In genomic region chr4:10456270-10457254, GRCh38 we compare ENCODE assay signal across 8 cellular contexts. TPM values are rescaled to one million over a fixed set of nuclear protein-coding genes. Genes with fewer than 3 reads are reported as not detected.
A peak's percentile ranks its signal among the peaks of the same experiment; 100 is the strongest.
DNase-seq lines count a peak whose midpoint lies in the region; ATAC-seq, FAIRE-seq and TF ChIP-seq lines count a peak whose summit lies in the region.

No MANE protein-coding gene starts in this region.

- no peaks in the 10 kb centered on the region for H3K9me3 ChIP-seq in OCI-LY1 (ENCODE audit: low read length)
- no peaks in the 10 kb centered on the region for H3K9me3 ChIP-seq in pancreas

- DNase-seq in DMS79 treated with DMSO at 0.1 percent for 48 hours (lab: John Stamatoyannopoulos, UW) (peak; percentile 5), DMS79 (lab: John Stamatoyannopoulos, UW) (no peak), foreskin keratinocyte (peak in 1 of 2 donors; percentile 39), pancreas (peak in 5 of 6 donors; percentile 17 to 65 (median 41)), NCI-H128 (lab: John Stamatoyannopoulos, UW; ENCODE audit: unreplicated experiment) (no peak)
- DNase-seq in activated effector memory CD4-positive, alpha-beta T cell treated with anti-CD3 and anti-CD28 coated beads, Interleukin-2, amount 50 U/mL, for 16 hours, result peak; percentile 85

- peak overlapping the region; percentile 75 for H3K9ac ChIP-seq in OCI-LY1 (ENCODE audit: low read length)

- peak overlapping the region; percentile 82 for H3K4me3 ChIP-seq in OCI-LY1 (ENCODE audit: low read depth, low read length, poor library complexity, severe bottlenecking)
- H3K4me3 ChIP-seq in pancreas, result peak overlapping the region; percentile 31 to 51 (median 40)

- H3F3A ChIP-seq in OCI-LY1 (ENCODE audit: insufficient read depth, low read length), result no peaks in the 10 kb centered on the region

- H3K4me1 ChIP-seq in OCI-LY1 (ENCODE audit: insufficient read depth, low read length, severe bottlenecking) (peaks cover 23% of the 10 kb centered on the region), foreskin keratinocyte (peaks cover 6% of the 10 kb centered on the region), pancreas (no peaks in the 10 kb centered on the region)

- no peak for FAIRE-seq in pancreas (lab: Jason Lieb, UNC)

- H3K27me3 ChIP-seq in OCI-LY1 (ENCODE audit: insufficient read depth, low read length) (no peaks in the 10 kb centered on the region), foreskin keratinocyte (peaks cover 3% of the 10 kb centered on the region), pancreas (peaks cover 0 to 9% (median 3%) of the 10 kb centered on the region in 4 donors)

- intact Hi-C loops in pancreas (cut with DNase I), result no loop called here

- WGBS in pancreas, 2 donors, result 12 to 16% methylated on average over 61 to 106 of the region's 106 CpGs

- peaks cover 31% of the 10 kb centered on the region for H3K36me3 ChIP-seq in OCI-LY1 (ENCODE audit: insufficient read depth, low read length)
- no peaks in the 10 kb centered on the region for H3K36me3 ChIP-seq in pancreas

- H3K9me2 ChIP-seq in OCI-LY1 (ENCODE audit: low read depth, low read length), result no peaks in the 10 kb centered on the region

- TF ChIP-seq CTCF in OCI-LY1 (IDR thresholded peaks at IDR 0.05; ENCODE audit: low read length) (no peak), foreskin keratinocyte (conservative IDR thresholded peaks at IDR 0.05) (no peak), pancreas (IDR thresholded peaks at IDR 0.05) (no peak)

- no peak overlapping the region for H2AFZ ChIP-seq in OCI-LY1 (ENCODE audit: low read length)

- peak overlapping the region; percentile 92 for H3K4me2 ChIP-seq in OCI-LY1 (ENCODE audit: low read length)

- ATAC-seq in HG02884 (IDR thresholded peaks at IDR 0.05; ENCODE audit: unreplicated experiment) (peak; percentile 63), foreskin keratinocyte (peak; percentile 63), pancreas (peak; percentile 47 to 63 (median 52))

- H3K27ac ChIP-seq in OCI-LY1 (ENCODE audit: low read depth, low read length, poor library complexity, severe bottlenecking), result no peak overlapping the region
- peak overlapping the region; percentile 83 for H3K27ac ChIP-seq in foreskin keratinocyte
- H3K27ac ChIP-seq in pancreas, result no peak overlapping the region

- no peaks in the 10 kb centered on the region for H4K20me1 ChIP-seq in OCI-LY1 (ENCODE audit: insufficient read depth, low read length)

- H3K79me2 ChIP-seq in OCI-LY1 (ENCODE audit: insufficient read depth, low read length), result no peaks in the 10 kb centered on the region

RNA-seq across cellular contexts. Expression of gene ZNF518B, which starts 0.7 kb away (rescaled TPM):
- total RNA-seq in foreskin keratinocyte (25.1 and 27.0 TPM in 2 replicates), pancreas (1 to 10 TPM; 1.9 to 9.9 (median 2.9) TPM)
- polyA plus RNA-seq in foreskin keratinocyte (4.2 TPM in 2 replicates), pancreas (1 to 10 TPM in 1 of 2 donors, under 1 TPM in 1; 0.99 to 2.3 TPM)

Comparison
In these comparisons a context has a peak if more than half of its experiments do, and no peak if none do; other contexts are left out.
1. DNase-seq: peak in DMS79 treated with DMSO at 0.1 percent for 48 hours (single experiment), activated effector memory CD4-positive, alpha-beta T cell treated with anti-CD3 and anti-CD28 coated beads, Interleukin-2, amount 50 U/mL, for 16 hours (single experiment) and pancreas (5 of 6); none in DMS79 (single experiment) and NCI-H128 (single experiment).
2. Peak in every context shown above with its lines, with median percentiles within 50 percentile points of each other: ATAC-seq.